ENCODE assay signal across 15 cellular contexts in the genomic region with DNA sequence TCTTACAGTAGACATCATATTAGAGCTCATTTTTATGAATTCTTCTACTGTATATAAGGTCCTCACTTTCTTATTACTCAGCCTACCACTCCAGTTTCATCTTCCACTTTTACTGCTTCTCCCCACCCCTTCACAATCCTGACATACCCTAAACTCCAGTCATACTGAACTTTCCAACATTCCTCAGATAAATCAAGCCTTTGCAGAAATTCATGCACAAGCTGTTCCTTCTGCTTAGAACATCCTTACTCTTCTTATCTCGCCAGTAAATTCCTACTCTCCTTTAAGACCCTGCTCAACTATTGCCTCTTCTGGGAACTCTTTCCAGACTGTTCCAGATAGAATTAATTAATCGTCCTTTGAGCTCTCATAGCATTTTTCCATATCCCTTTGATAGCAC. TPM values are rescaled to one million over a fixed set of nuclear protein-coding genes. Genes with fewer than 3 reads are reported as not detected.
A peak's percentile ranks its signal among the peaks of the same experiment; 100 is the strongest.
DNase-seq lines count a peak whose midpoint lies in the region; ATAC-seq and TF ChIP-seq lines count a peak whose summit lies in the region.
"Had no signal": no experiment of that assay in that cellular context is flagged by ENCODE, and none has a peak within 500 bp of the region (broad histone marks: within the 10 kb centered on the region; RNA-seq: fewer than 3 reads in every experiment).

No MANE protein-coding gene starts in this region.

- no peak overlapping the region for H3K4me3 Mint-ChIP-seq in CD4-positive, alpha-beta memory T cell
- no peak overlapping the region for H3K4me3 Mint-ChIP-seq in effector memory CD8-positive, alpha-beta T cell
- no peak overlapping the region for H3K4me3 Mint-ChIP-seq in T-cell
- H3K4me3 Mint-ChIP-seq: immature natural killer cell had no signal

- H3K27ac ChIP-seq in mesodermal cell (ENCODE audit: low read depth, low read length, severe bottlenecking): peak overlapping the region; percentile 81
- no peak overlapping the region for H3K27ac ChIP-seq in CD4-positive, alpha-beta memory T cell (ENCODE audit: low read depth, low read length)
- H3K27ac ChIP-seq: dorsolateral prefrontal cortex had no signal

- H3K4me1 Mint-ChIP-seq in CD4-positive, alpha-beta memory T cell: no peaks in the 10 kb centered on the region
- no peaks in the 10 kb centered on the region for H3K4me1 Mint-ChIP-seq in effector memory CD8-positive, alpha-beta T cell (ENCODE audit: low read depth in 2 of 2)
- no peaks in the 10 kb centered on the region for H3K4me1 Mint-ChIP-seq in T-cell
- H3K4me1 Mint-ChIP-seq: immature natural killer cell had no signal

- H3K4me1 ChIP-seq in mesodermal cell (ENCODE audit: control insufficient read depth, insufficient read depth, low read length, poor library complexity, severe bottlenecking): peaks cover 23% of the 10 kb centered on the region
- H3K4me1 ChIP-seq in CD4-positive, alpha-beta memory T cell (ENCODE audit: insufficient read depth, low read length): no peaks in the 10 kb centered on the region

- H3K36me3 ChIP-seq in mesodermal cell (ENCODE audit: control insufficient read depth, insufficient read depth, low read length): no peaks in the 10 kb centered on the region
- no peaks in the 10 kb centered on the region for H3K36me3 ChIP-seq in CD4-positive, alpha-beta memory T cell (ENCODE audit: insufficient read depth, low read length)

- no peak overlapping the region for H3K4me3 ChIP-seq in AG09309 (ENCODE audit: control insufficient read depth, low read depth, low read length)
- no peak overlapping the region for H3K4me3 ChIP-seq in choroid plexus epithelial cell (ENCODE audit: low read depth, low read length)
- H3K4me3 ChIP-seq in mesodermal cell (ENCODE audit: extremely low read depth, insufficient read depth, low read length, poor library complexity, severe bottlenecking): no peak overlapping the region
- no peak overlapping the region for H3K4me3 ChIP-seq in CD4-positive, alpha-beta memory T cell (ENCODE audit: low read length in 2 of 2)
- H3K4me3 ChIP-seq: dorsolateral prefrontal cortex had no signal

- TF ChIP-seq CTCF in AG09309 (IDR thresholded peaks at IDR 0.05; ENCODE audit: control insufficient read depth, insufficient read depth, low read depth, low read length, missing control alignments) (no peak), choroid plexus epithelial cell (conservative IDR thresholded peaks at IDR 0.05; ENCODE audit: low read depth, low read length) (no peak)

- no peak for ATAC-seq in effector memory CD8-positive, alpha-beta T cell (replicated peaks)
- ATAC-seq in activated naive CD4-positive, alpha-beta T cell treated with anti-CD3 and anti-CD28 coated beads, Interleukin-2, amount 50 U/mL, for 72 hours: no peak
- ATAC-seq in T-cell (replicated peaks in 1 of 4): no peak

- no peak overlapping the region for H3K27ac Mint-ChIP-seq in CD4-positive, alpha-beta memory T cell
- H3K27ac Mint-ChIP-seq in effector memory CD8-positive, alpha-beta T cell: no peak overlapping the region
- no peak overlapping the region for H3K27ac Mint-ChIP-seq in activated naive CD4-positive, alpha-beta T cell treated with anti-CD3 and anti-CD28 coated beads, Interleukin-2, amount 50 U/mL, for 72 hours
- no peak overlapping the region for H3K27ac Mint-ChIP-seq in T-cell
- H3K27ac Mint-ChIP-seq: immature natural killer cell had no signal

- H3K27me3 Mint-ChIP-seq in CD4-positive, alpha-beta memory T cell: no peaks in the 10 kb centered on the region
- H3K27me3 Mint-ChIP-seq in effector memory CD8-positive, alpha-beta T cell: peaks cover 10 to 11% of the 10 kb centered on the region in 2 donors
- H3K27me3 Mint-ChIP-seq in T-cell: peaks cover 0 to 15% of the 10 kb centered on the region in 2 donors

- DNase-seq in AG09309 (ENCODE audit: low read depth) (peak; percentile 69), HT1080 (ENCODE audit: low read depth) (peak; percentile 51), choroid plexus epithelial cell (ENCODE audit: low read depth) (peak; percentile 84), T-cell (no peak)
- DNase-seq in CD4-positive, alpha-beta memory T cell: no peak
- no peak for DNase-seq in effector memory CD8-positive, alpha-beta T cell
- DNase-seq in activated naive CD4-positive, alpha-beta T cell treated with anti-CD3 and anti-CD28 coated beads, Interleukin-2, amount 50 U/mL, for 72 hours (ENCODE audit: low spot score in 2 of 2): no peak
- DNase-seq: activated CD4-positive, alpha-beta T cell treated with anti-CD3 and anti-CD28 coated beads, Interleukin-2, amount 50 U/mL, for 48 hours; dorsolateral prefrontal cortex; foreskin melanocyte; immature natural killer cell; NCI-H774 had no signal

- POLR2A ChIA-PET in CD4-positive, alpha-beta memory T cell (lab: Charles Lee; ENCODE audit: partially characterized antibody): interaction anchor here (1.0 kb wide), 1 partner anchor 65 kb away, joined by 4 read pairs; a partner anchor contains a TSS
- POLR2A ChIA-PET in T-cell (lab: Charles Lee): interaction anchor here in 1 of 2 donors (0.7 kb wide), 1 partner anchor 200 kb away, joined by 3 read pairs; no protein-coding TSS in a partner anchor

- 87 to 100% methylated on average over 1 of the region's 2 CpGs for WGBS in mesodermal cell (ENCODE audit: insufficient coverage in 2 of 2), 2 experiments

- intact Hi-C loops in CD4-positive, alpha-beta memory T cell (cut with micrococcal nuclease): no loop called here

- no peaks in the 10 kb centered on the region for H3K9me3 ChIP-seq in mesodermal cell (ENCODE audit: control insufficient read depth, low read length)
- no peaks in the 10 kb centered on the region for H3K9me3 ChIP-seq in CD4-positive, alpha-beta memory T cell (ENCODE audit: control insufficient read depth in 1 of 2, low read length in 2 of 2)

- H3K9me3 Mint-ChIP-seq in CD4-positive, alpha-beta memory T cell: no peaks in the 10 kb centered on the region
- H3K9me3 Mint-ChIP-seq in effector memory CD8-positive, alpha-beta T cell: no peaks in the 10 kb centered on the region
- no peaks in the 10 kb centered on the region for H3K9me3 Mint-ChIP-seq in activated naive CD4-positive, alpha-beta T cell treated with anti-CD3 and anti-CD28 coated beads, Interleukin-2, amount 50 U/mL, for 72 hours
- H3K9me3 Mint-ChIP-seq in T-cell: no peaks in the 10 kb centered on the region
- H3K9me3 Mint-ChIP-seq: immature natural killer cell had no signal

- CTCF ChIA-PET in CD4-positive, alpha-beta memory T cell (lab: Charles Lee; ENCODE audit: partially characterized antibody): interaction anchor here (1.5 kb wide), 1 partner anchor 25 kb away, joined by 8 read pairs; no protein-coding TSS in a partner anchor
- CTCF ChIA-PET in T-cell (lab: Charles Lee): interaction anchor here (0.6 to 1.5 kb wide), 3 partner anchors 73 to 230 kb away, joined by 3 to 4 read pairs (median 3); no protein-coding TSS in a partner anchor

- no peaks in the 10 kb centered on the region for H3K36me3 Mint-ChIP-seq in CD4-positive, alpha-beta memory T cell
- H3K36me3 Mint-ChIP-seq in effector memory CD8-positive, alpha-beta T cell (ENCODE audit: insufficient read depth): no peaks in the 10 kb centered on the region
- no peaks in the 10 kb centered on the region for H3K36me3 Mint-ChIP-seq in activated naive CD4-positive, alpha-beta T cell treated with anti-CD3 and anti-CD28 coated beads, Interleukin-2, amount 50 U/mL, for 72 hours
- no peaks in the 10 kb centered on the region for H3K36me3 Mint-ChIP-seq in T-cell
- H3K36me3 Mint-ChIP-seq: immature natural killer cell had no signal

- no peaks in the 10 kb centered on the region for H3K27me3 ChIP-seq in CD4-positive, alpha-beta memory T cell (ENCODE audit: insufficient read depth, low read length)

RNA-seq across cellular contexts. Expression of a gene that starts 24.8 kb away (rescaled TPM):
- 0.20 and 0.26 TPM in 2 replicates for total RNA-seq in HT1080 (2014; rRNA removed; shearing (Covaris generic))
- 0.10 and 0.12 TPM in 2 replicates for polyA plus RNA-seq in HT1080 (2015; cell fraction: cytosol; rRNA removed)
- 0.27 and 0.45 TPM in 2 replicates for polyA plus RNA-seq in HT1080 (2015; cell fraction: nucleus; rRNA removed)
- 0.37 TPM for polyA plus RNA-seq in mesodermal cell (2013, experiment 1 of 2)
- 0.25 TPM for polyA plus RNA-seq in mesodermal cell (2013, experiment 2 of 2)
- total RNA-seq in CD4-positive, alpha-beta memory T cell: not detected
- not detected for polyA plus RNA-seq in CD4-positive, alpha-beta memory T cell
- total RNA-seq in activated naive CD4-positive, alpha-beta T cell treated with anti-CD3 and anti-CD28 coated beads, Interleukin-2, amount 50 U/mL, for 72 hours: under 1 TPM in 1 of 2 donors, not detected in 1; 0.04 TPM
- not detected for total RNA-seq in T-cell
- total RNA-seq: G401, mononuclear cell had no signal
- polyA plus RNA-seq: immature natural killer cell had no signal

Comparison
In these comparisons a context has a peak if more than half of its experiments do, and no peak if none do; other contexts are left out.
1. DNase-seq: peak in AG09309 (single experiment), HT1080 (single experiment) and choroid plexus epithelial cell (single experiment); none in CD4-positive, alpha-beta memory T cell (0 of 5), effector memory CD8-positive, alpha-beta T cell (0 of 3), activated naive CD4-positive, alpha-beta T cell treated with anti-CD3 and anti-CD28 coated beads, Interleukin-2, amount 50 U/mL, for 72 hours (0 of 2) and T-cell (0 of 34).